25 cellular contexts compared by ENCODE assay signal in the genomic region with DNA sequence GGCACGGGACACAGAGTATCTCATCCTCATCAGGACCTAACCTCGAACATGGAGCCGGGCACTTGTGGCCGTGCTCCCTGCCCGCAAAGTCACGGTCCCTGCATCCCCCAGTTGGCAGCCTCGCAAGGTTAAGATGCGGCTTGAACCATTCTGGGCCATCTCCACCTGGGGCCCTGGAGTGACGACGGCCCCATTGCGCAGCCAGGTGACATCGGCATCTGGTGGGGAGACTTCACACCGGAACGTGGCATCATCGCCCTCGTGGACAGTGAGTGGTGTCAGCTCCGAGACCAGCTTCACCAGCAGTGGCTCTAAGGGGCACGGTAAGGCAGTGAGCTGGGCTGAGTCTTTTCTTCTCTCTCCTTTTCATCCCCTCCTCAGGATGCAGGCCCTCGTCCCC. TPM values are rescaled to one million over a fixed set of nuclear protein-coding genes. Genes with fewer than 3 reads are reported as not detected.
"Had no signal": no experiment of that assay in that cellular context is flagged by ENCODE, and none has a peak within 500 bp of the region (broad histone marks: within the 10 kb centered on the region; RNA-seq: fewer than 3 reads in every experiment).

No MANE protein-coding gene starts in this region.

- H3K27me3 ChIP-seq: right atrium auricular region, uterus had no signal

- H3K9me3 ChIP-seq: esophagus muscularis mucosa, left lung, lower lobe of right lung, mucosa of descending colon, prostate gland, right atrium auricular region, sigmoid colon, thoracic aorta, tibial nerve, upper lobe of right lung, uterus had no signal

- H2AFZ ChIP-seq: neural progenitor cell had no signal

- H3K4me1 ChIP-seq: foreskin keratinocyte had no signal

- H3K27ac ChIP-seq: coronary artery, esophagus muscularis mucosa, foreskin keratinocyte, left lung, lower lobe of right lung, neural progenitor cell, prostate gland, right atrium auricular region, sigmoid colon, thoracic aorta, tibial nerve, upper lobe of right lung, uterus had no signal

- H3K9ac ChIP-seq: neural progenitor cell had no signal

- FAIRE-seq: endothelial cell of umbilical vein, keratinocyte had no signal

- H3K4me3 ChIP-seq: coronary artery, esophagus muscularis mucosa, left lung, lower lobe of right lung, mucosa of descending colon, neural progenitor cell, prostate gland, right atrium auricular region, sigmoid colon, thoracic aorta, tibial nerve, upper lobe of right lung, uterus had no signal

- DNase-seq: dermis blood vessel endothelial cell; effector memory CD4-positive, alpha-beta T cell; foreskin keratinocyte; lower lobe of right lung; naive B cell; nucleus accumbens; sigmoid colon; stimulated activated CD4-positive, alpha-beta T cell treated with anti-CD3 and anti-CD28 coated beads, Interleukin-4, amount 100 ng/mL, for 4 hours; stimulated activated naive CD8-positive, alpha-beta T cell treated with anti-CD3 and anti-CD28 coated beads, Interleukin-15, Interleukin-2, amounts not matched to agents 100 U/mL and 50 U/mL, for 24 hours; upper lobe of right lung; uterus had no signal

- H3K4me2 ChIP-seq: neural progenitor cell had no signal

- H3K36me3 ChIP-seq: left lung, lower lobe of right lung, neural progenitor cell, prostate gland, upper lobe of right lung, uterus had no signal

- ATAC-seq: foreskin keratinocyte; left lung; lower lobe of right lung; mucosa of descending colon; natural killer cell treated with Interleukin-12 subunit alpha and Interleukin-12 subunit beta and Interleukin-15 and Interleukin-18, amount 100 ng/mL, for 72 hours; stimulated activated memory B cell treated with anti-CD40 and anti-IgM and Interleukin-4, amounts not matched to agents 10 μg/mL and 1 μg/mL and 100 μg/mL, for 72 hours; stimulated activated naive CD8-positive, alpha-beta T cell treated with anti-CD3 and anti-CD28 coated beads, Interleukin-15, Interleukin-2, amounts not matched to agents 100 U/mL and 50 U/mL, for 24 hours; upper lobe of right lung had no signal

RNA-seq across cellular contexts. Expression of a gene that starts 12.6 kb away (rescaled TPM):
- total RNA-seq: endothelial cell of umbilical vein had no signal
- polyA plus RNA-seq: endothelial cell of umbilical vein had no signal

RNA-seq across cellular contexts. Expression of a gene that starts 15.7 kb away (rescaled TPM):
- total RNA-seq: dermis blood vessel endothelial cell; endothelial cell of umbilical vein; lower lobe of right lung; natural killer cell treated with Interleukin-12 subunit alpha and Interleukin-12 subunit beta and Interleukin-15 and Interleukin-18, amount 100 ng/mL, for 72 hours; skeletal muscle tissue had no signal
